9 cellular contexts compared by ENCODE assay signal in the genomic region with DNA sequence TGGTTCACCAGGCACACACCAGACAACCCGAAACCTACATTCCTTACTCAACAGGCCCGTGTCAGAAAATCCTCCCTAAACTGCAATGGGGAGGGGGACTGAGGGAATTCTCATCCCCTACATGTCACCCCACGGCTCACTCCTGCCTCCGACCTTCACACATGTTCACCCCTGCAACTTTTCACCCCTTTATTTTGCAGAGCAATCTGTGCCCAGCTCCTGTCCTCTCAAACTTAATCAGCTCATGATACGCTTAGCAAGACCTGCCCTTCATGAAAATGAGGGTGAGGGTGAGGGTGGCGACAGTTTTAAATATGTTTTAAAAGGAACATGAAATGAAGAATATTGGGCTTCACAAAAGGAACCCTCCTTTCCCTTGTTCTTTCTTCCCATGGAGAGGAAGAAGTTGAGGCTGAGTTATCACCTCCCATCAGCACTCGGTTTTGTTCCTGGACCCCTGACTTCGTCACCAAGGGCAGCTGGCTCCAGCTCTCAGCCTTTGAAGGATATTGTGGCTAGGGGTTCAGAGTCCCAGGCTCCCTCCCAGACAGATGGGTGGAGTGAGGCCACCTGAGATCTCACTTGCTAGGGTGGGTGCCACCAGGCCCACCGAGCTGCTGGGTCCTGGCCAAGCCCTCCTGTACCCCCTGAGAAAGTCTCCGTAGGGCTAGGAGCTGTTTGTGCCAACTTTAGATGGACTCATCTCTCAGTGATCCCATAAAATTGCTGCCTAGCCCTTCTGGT. TPM values are rescaled to one million over a fixed set of nuclear protein-coding genes. Genes with fewer than 3 reads are reported as not detected.
A peak's percentile ranks its signal among the peaks of the same experiment; 100 is the strongest.
DNase-seq lines count a peak whose midpoint lies in the region; ATAC-seq and TF ChIP-seq lines count a peak whose summit lies in the region.
"Had no signal": no experiment of that assay in that cellular context is flagged by ENCODE, and none has a peak within 500 bp of the region (broad histone marks: within the 10 kb centered on the region; RNA-seq: fewer than 3 reads in every experiment).

No MANE protein-coding gene starts in this region.

- H3K79me2 ChIP-seq in OCI-LY7 (ENCODE audit: insufficient read depth, low read depth, low read length), result peaks cover 3% of the 10 kb centered on the region; the same call in 1 of the 2 replicates

- no peaks in the 10 kb centered on the region for H3K9me2 ChIP-seq in OCI-LY7 (ENCODE audit: insufficient read depth, low read length)

- H3K27ac ChIP-seq in OCI-LY7 (ENCODE audit: low read depth, low read length, poor library complexity, severe bottlenecking) (peak overlapping the region; percentile 93), iPS-20b (ENCODE audit: low read length) (no peak overlapping the region), thoracic aorta (no peak overlapping the region)

- CTCF ChIA-PET in OCI-LY7 (lab: Charles Lee; ENCODE audit: unreplicated experiment), result interaction anchor here (0.6 to 1.9 kb wide), 9 partner anchors 10 to 86 kb away, joined by 3 to 5 read pairs (median 4); no protein-coding TSS in a partner anchor

- H3K36me3 ChIP-seq in OCI-LY7 (ENCODE audit: insufficient read depth, low read length) (no peaks in the 10 kb centered on the region), iPS-20b (ENCODE audit: insufficient read depth, low read depth, low read length) (no peaks in the 10 kb centered on the region), thoracic aorta (no peaks in the 10 kb centered on the region)

- no peaks in the 10 kb centered on the region for H4K20me1 ChIP-seq in OCI-LY7 (ENCODE audit: insufficient read depth, low read length)

- peak overlapping the region; percentile 93 for H3K27ac Mint-ChIP-seq in activated T-cell treated with anti-CD3 and anti-CD28 coated beads, Interleukin-2, amount 50 U/mL, for 24 hours

- peak overlapping the region; percentile 86 for H3K4me2 ChIP-seq in OCI-LY7 (ENCODE audit: low read length)

- DNase-seq in activated T-cell treated with anti-CD3 and anti-CD28 coated beads, Interleukin-2, amount 50 U/mL, for 24 hours, result peak; percentile 37
- DNase-seq in activated T-cell treated with anti-CD3 and anti-CD28 coated beads for 4 hours (no peak), OCI-LY7 (ENCODE audit: low spot score) (peak; percentile 52), thoracic aorta (ENCODE audit: low spot score) (no peak), medulla oblongata (ENCODE audit: extremely low spot score) (no peak), NCI-H510A (lab: John Stamatoyannopoulos, UW) (no peak), NCI-H526 treated with DMSO at 0.1 percent for 48 hours (lab: John Stamatoyannopoulos, UW) (no peak)

- H3K27me3 ChIP-seq in iPS-20b (ENCODE audit: insufficient read depth, low read length), result peaks cover 8% of the 10 kb centered on the region
- H3K27me3 ChIP-seq in thoracic aorta (replicated peaks; ENCODE audit: insufficient read depth), result no peaks in the 10 kb centered on the region

- H3K4me3 ChIP-seq in OCI-LY7 (ENCODE audit: low read depth, low read length, poor library complexity, severe bottlenecking) (peak overlapping the region; percentile 59), iPS-20b (ENCODE audit: low read length) (peak overlapping the region; percentile 76; the same call in 1 of the 2 replicates), thoracic aorta (peak overlapping the region; percentile 73)

- no peak for TF ChIP-seq CTCF in OCI-LY7 (conservative IDR thresholded peaks at IDR 0.05; ENCODE audit: low read length)
- no peak for TF ChIP-seq CTCF in thoracic aorta (IDR thresholded peaks at IDR 0.05)

- POLR2A ChIA-PET in OCI-LY7 (lab: Charles Lee), result interaction anchor here (0.7 to 3.8 kb wide), 9 partner anchors 8 to 84 kb away, joined by 3 to 17 read pairs (median 4); no protein-coding TSS in a partner anchor

- peaks cover 94% of the 10 kb centered on the region for H3K4me1 Mint-ChIP-seq in activated T-cell treated with anti-CD3 and anti-CD28 coated beads, Interleukin-2, amount 50 U/mL, for 24 hours (ENCODE audit: low read depth)

- H3K27me3 Mint-ChIP-seq in activated T-cell treated with anti-CD3 and anti-CD28 coated beads, Interleukin-2, amount 50 U/mL, for 24 hours, result no peaks in the 10 kb centered on the region

- BruUV-seq in OCI-LY7 (replicated peaks; lab: Mats Ljungman, UMichigan), result no TSS peak

- H3K9me3 Mint-ChIP-seq in activated T-cell treated with anti-CD3 and anti-CD28 coated beads, Interleukin-2, amount 50 U/mL, for 24 hours, result no peaks in the 10 kb centered on the region

- intact Hi-C loops in OCI-LY7 (cut with micrococcal nuclease; ENCODE audit: unreplicated experiment), result loop anchor here (1.0 to 10.0 kb wide), 4 partner anchors 47 to 556 kb away; no protein-coding TSS in a partner anchor

- H3K4me1 ChIP-seq in OCI-LY7 (ENCODE audit: insufficient read depth, low read length, poor library complexity, severe bottlenecking) (peaks cover 46% of the 10 kb centered on the region), iPS-20b (ENCODE audit: insufficient read depth, low read length) (no peaks in the 10 kb centered on the region), thoracic aorta (ENCODE audit: control insufficient read depth in 1 of 2, low read depth in 2 of 2) (peaks cover 3 to 13% of the 10 kb centered on the region in 2 donors)

- no peak for ATAC-seq in thoracic aorta (ENCODE audit: insufficient number of reproducible peaks, low FRiP score, low read depth)

- no peaks in the 10 kb centered on the region for H3K9me3 ChIP-seq in OCI-LY7 (ENCODE audit: low read length)
- no peaks in the 10 kb centered on the region for H3K9me3 ChIP-seq in iPS-20b (ENCODE audit: insufficient read depth, low read depth, low read length)
- H3K9me3 ChIP-seq in thoracic aorta, result no peaks in the 10 kb centered on the region

- H3K9ac ChIP-seq in iPS-20b (ENCODE audit: low read depth, low read length), result no peak overlapping the region

- peaks cover 19% of the 10 kb centered on the region for H3K36me3 Mint-ChIP-seq in activated T-cell treated with anti-CD3 and anti-CD28 coated beads, Interleukin-2, amount 50 U/mL, for 24 hours (ENCODE audit: low read depth)

- peak overlapping the region; percentile 80 for H2AFZ ChIP-seq in OCI-LY7 (ENCODE audit: low read length)

- peak overlapping the region; percentile 81 for H3K4me3 Mint-ChIP-seq in activated T-cell treated with anti-CD3 and anti-CD28 coated beads, Interleukin-2, amount 50 U/mL, for 24 hours

RNA-seq across cellular contexts. Expression of a gene that starts 6.7 kb away (rescaled TPM):
- 7.3 and 10.4 TPM in 2 replicates for total RNA-seq in OCI-LY7 (2014; rRNA removed; shearing (Covaris generic))
- total RNA-seq in OCI-LY7 (2022) (3.5 and 4.5 TPM in 2 replicates), thoracic aorta (10 to 100 TPM; 22.4 to 22.9 TPM)

RNA-seq across cellular contexts. Expression of a gene that starts 51.9 kb away (rescaled TPM):
- 0.19 TPM in 1 of 2 replicates, not detected in the other for total RNA-seq in OCI-LY7 (2014; rRNA removed; shearing (Covaris generic))
- total RNA-seq in OCI-LY7 (2022), result not detected in 2 replicates
- total RNA-seq in thoracic aorta, result 10 to 100 TPM in 1 of 2 donors, 1 to 10 TPM in 1; 1.5 to 11.8 TPM
- total RNA-seq: myocyte had no signal

RNA-seq across cellular contexts. Expression of a gene that starts 57.5 kb away (rescaled TPM):
- 24.4 and 24.7 TPM in 2 replicates for total RNA-seq in OCI-LY7 (2014; rRNA removed; shearing (Covaris generic))
- 23.9 and 25.1 TPM in 2 replicates for total RNA-seq in OCI-LY7 (2022)
- 10 to 100 TPM; 60.0 to 79.9 TPM for total RNA-seq in thoracic aorta

Comparison
In these comparisons a context has a peak if more than half of its experiments do, and no peak if none do; other contexts are left out.
1. DNase-seq: peak in activated T-cell treated with anti-CD3 and anti-CD28 coated beads, Interleukin-2, amount 50 U/mL, for 24 hours (single experiment) and OCI-LY7 (single experiment); none in activated T-cell treated with anti-CD3 and anti-CD28 coated beads for 4 hours (single experiment), thoracic aorta (single experiment), medulla oblongata (single experiment), NCI-H510A (single experiment) and NCI-H526 treated with DMSO at 0.1 percent for 48 hours (single experiment).
2. Peak in every context shown above with its lines, with median percentiles within 50 percentile points of each other: H3K4me3 ChIP-seq.